Comparison of ENCODE assay signal across 15 cellular contexts in the genomic region with DNA sequence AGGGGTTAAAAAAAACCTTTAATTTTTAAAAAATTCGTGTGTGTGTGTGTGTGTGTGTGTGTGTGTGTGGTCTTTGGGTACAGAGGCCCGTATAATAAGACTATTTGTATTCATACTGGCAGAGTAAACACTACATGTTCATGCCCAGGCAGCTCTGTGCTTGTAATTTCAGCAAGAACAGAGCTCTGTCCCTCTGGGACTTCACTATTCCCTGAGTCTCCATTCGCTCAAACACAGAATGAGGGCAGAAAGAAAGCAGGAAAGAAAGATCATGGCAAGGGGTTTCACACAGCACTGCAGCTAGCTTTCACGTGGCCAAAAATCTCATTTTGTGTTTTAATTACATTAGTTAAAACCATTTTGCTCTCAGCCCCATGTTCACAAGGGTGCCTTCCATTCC.
DNase-seq lines count a peak whose midpoint lies in the region; ATAC-seq and TF ChIP-seq lines count a peak whose summit lies in the region.
"Had no signal": no experiment of that assay in that cellular context is flagged by ENCODE, and none has a peak within 500 bp of the region (broad histone marks: within the 10 kb centered on the region; RNA-seq: fewer than 3 reads in every experiment).

No MANE protein-coding gene starts in this region.

- peak overlapping the region; percentile 55 for H3K4me2 ChIP-seq in mammary epithelial cell (ENCODE audit: insufficient read depth, low read depth, low read length)

- DNase-seq in DMS153 treated with DMSO at 0.1 percent for 48 hours (lab: John Stamatoyannopoulos, UW; ENCODE audit: unreplicated experiment): peak; percentile 74
- DNase-seq in NCI-H1930 (lab: John Stamatoyannopoulos, UW): peak; percentile 28 to 41
- DNase-seq in mammary epithelial cell: peak; percentile 41
- DNase-seq in midbrain (lab: John Stamatoyannopoulos, UW): peak; percentile 68
- DNase-seq in activated naive CD8-positive, alpha-beta T cell treated with anti-CD3 and anti-CD28 coated beads, Interleukin-2, amount 50 U/mL, for 24 hours: no peak
- DNase-seq in Caco-2: no peak
- DNase-seq: activated CD4-positive, alpha-beta T cell treated with anti-CD3 and anti-CD28 coated beads for 36 hours; activated T-cell treated with anti-CD3 and anti-CD28 coated beads, Interleukin-2, amount 50 U/mL, for 4 hours; BE2C; Kasumi-1; stimulated activated CD4-positive, alpha-beta T cell treated with anti-CD3 and anti-CD28 coated beads, Interleukin-1b, Interleukin-23, amount 100 ng/mL, for 48 hours had no signal

- CTCF ChIA-PET in mammary epithelial cell (lab: Charles Lee; ENCODE audit: low non-redundant PET): interaction anchor here (0.6 kb wide), 2 partner anchors 248 to 374 kb away, joined by 5 to 6 read pairs; no protein-coding TSS in a partner anchor
- CTCF ChIA-PET in Caco-2 (lab: Charles Lee): no interaction called here

- no TSS peak for BruUV-seq in mammary epithelial cell (replicated peaks; lab: Mats Ljungman, UMichigan)
- no TSS peak for BruUV-seq in Caco-2 (replicated peaks; lab: Mats Ljungman, UMichigan)

- in situ Hi-C loops in mammary epithelial cell (cut with MboI; ENCODE audit: low sequenced_read_pairs in 2 of 2): no loop called here

- H3K4me3 ChIP-seq in mammary epithelial cell (replicated peaks in 1 of 3; ENCODE audit: insufficient read depth in 1 of 3, low read depth in 2 of 3, low read length in 3 of 3): no peak overlapping the region
- no peak overlapping the region for H3K4me3 ChIP-seq in Caco-2 (ENCODE audit: low read depth, low read length)

- intact Hi-C loops in mammary epithelial cell (cut with micrococcal nuclease): no loop called here
- intact Hi-C loops in Caco-2 (cut with micrococcal nuclease; ENCODE audit: unreplicated experiment): no loop called here

- H2AFZ ChIP-seq in mammary epithelial cell (ENCODE audit: low read depth, low read length): no peak overlapping the region
- H2AFZ ChIP-seq: parathyroid adenoma had no signal

- no peaks in the 10 kb centered on the region for H3K9me3 Mint-ChIP-seq in activated naive CD8-positive, alpha-beta T cell treated with anti-CD3 and anti-CD28 coated beads, Interleukin-2, amount 50 U/mL, for 24 hours
- H3K9me3 Mint-ChIP-seq in Caco-2 (ENCODE audit: unreplicated experiment): no peaks in the 10 kb centered on the region
- H3K9me3 Mint-ChIP-seq: activated T-cell treated with anti-CD3 and anti-CD28 coated beads, Interleukin-2, amount 50 U/mL, for 4 hours; stimulated activated effector memory CD8-positive, alpha-beta T cell treated with anti-CD3 and anti-CD28 coated beads, Interleukin-12 subunit alpha, Interleukin-12 subunit beta, amount 100 ng/mL, for 72 hours had no signal

- POLR2A ChIA-PET in Caco-2 (lab: Charles Lee): no interaction called here

- no peak overlapping the region for H3K27ac Mint-ChIP-seq in activated naive CD8-positive, alpha-beta T cell treated with anti-CD3 and anti-CD28 coated beads, Interleukin-2, amount 50 U/mL, for 24 hours
- no peak overlapping the region for H3K27ac Mint-ChIP-seq in Caco-2 (ENCODE audit: unreplicated experiment)
- H3K27ac Mint-ChIP-seq: activated CD4-positive, alpha-beta T cell treated with anti-CD3 and anti-CD28 coated beads for 36 hours; stimulated activated effector memory CD8-positive, alpha-beta T cell treated with anti-CD3 and anti-CD28 coated beads, Interleukin-12 subunit alpha, Interleukin-12 subunit beta, amount 100 ng/mL, for 72 hours had no signal

- H3K27me3 ChIP-seq in mammary epithelial cell (ENCODE audit: insufficient read depth, low read length) (no peaks in the 10 kb centered on the region), Caco-2 (replicated peaks; ENCODE audit: control insufficient read depth, insufficient read depth, low read length) (no peaks in the 10 kb centered on the region)
- H3K27me3 ChIP-seq: BE2C had no signal

- H3K4me1 Mint-ChIP-seq in activated naive CD8-positive, alpha-beta T cell treated with anti-CD3 and anti-CD28 coated beads, Interleukin-2, amount 50 U/mL, for 24 hours: no peaks in the 10 kb centered on the region
- H3K4me1 Mint-ChIP-seq in Caco-2 (ENCODE audit: low read depth, unreplicated experiment): no peaks in the 10 kb centered on the region
- H3K4me1 Mint-ChIP-seq: activated CD4-positive, alpha-beta T cell treated with anti-CD3 and anti-CD28 coated beads for 36 hours; stimulated activated effector memory CD8-positive, alpha-beta T cell treated with anti-CD3 and anti-CD28 coated beads, Interleukin-12 subunit alpha, Interleukin-12 subunit beta, amount 100 ng/mL, for 72 hours had no signal

- 6% methylated on average over 4 of the region's 4 CpGs for WGBS in mammary epithelial cell (ENCODE audit: low coverage, missing lambda C conversion rate)

- no peaks in the 10 kb centered on the region for H3K9me3 ChIP-seq in mammary epithelial cell (replicated peaks; ENCODE audit: insufficient read depth, low read length)
- H3K9me3 ChIP-seq in Caco-2: no peaks in the 10 kb centered on the region
- H3K9me3 ChIP-seq: BE2C had no signal

- TF ChIP-seq CTCF in mammary epithelial cell (conservative IDR thresholded peaks at IDR 0.05 in 1 of 2, IDR thresholded peaks at IDR 0.05 in 1 of 2; ENCODE audit: extremely low read depth in 1 of 2, insufficient read depth in 1 of 2, low read depth in 1 of 2, low read length in 2 of 2) (no peak), Caco-2 (IDR thresholded peaks at IDR 0.05; ENCODE audit: insufficient read depth in 1 of 2, low read depth in 1 of 2, low read length in 1 of 2, severe bottlenecking in 1 of 2, unreplicated experiment in 1 of 2) (no peak)

- H3K4me1 ChIP-seq in mammary epithelial cell (ENCODE audit: insufficient read depth, low read length) (peaks cover 39% of the 10 kb centered on the region), Caco-2 (no peaks in the 10 kb centered on the region)
- H3K4me1 ChIP-seq: BE2C, parathyroid adenoma had no signal

- H3K36me3 ChIP-seq in mammary epithelial cell (ENCODE audit: insufficient read depth, low read length) (peaks cover 9% of the 10 kb centered on the region), Caco-2 (ENCODE audit: control insufficient read depth, insufficient read depth, low read length) (peaks cover 1% of the 10 kb centered on the region)

- H3K4me3 Mint-ChIP-seq in activated naive CD8-positive, alpha-beta T cell treated with anti-CD3 and anti-CD28 coated beads, Interleukin-2, amount 50 U/mL, for 24 hours: no peak overlapping the region
- H3K4me3 Mint-ChIP-seq in Caco-2 (ENCODE audit: unreplicated experiment): no peak overlapping the region
- H3K4me3 Mint-ChIP-seq: activated CD4-positive, alpha-beta T cell treated with anti-CD3 and anti-CD28 coated beads for 36 hours; activated T-cell treated with anti-CD3 and anti-CD28 coated beads, Interleukin-2, amount 50 U/mL, for 4 hours; stimulated activated effector memory CD8-positive, alpha-beta T cell treated with anti-CD3 and anti-CD28 coated beads, Interleukin-12 subunit alpha, Interleukin-12 subunit beta, amount 100 ng/mL, for 72 hours had no signal

- H4K20me1 ChIP-seq in mammary epithelial cell (ENCODE audit: insufficient read depth, low read length): no peaks in the 10 kb centered on the region

- peaks cover 30% of the 10 kb centered on the region for H3K79me2 ChIP-seq in mammary epithelial cell (ENCODE audit: insufficient read depth, low read length)
- H3K79me2 ChIP-seq: parathyroid adenoma had no signal

- no peak overlapping the region for H3K9ac ChIP-seq in mammary epithelial cell (ENCODE audit: insufficient read depth, low read length)
- H3K9ac ChIP-seq: parathyroid adenoma had no signal

- dilution Hi-C loops in mammary epithelial cell (cut with HindIII; ENCODE audit: low sequenced_read_pairs): no loop called here

- peaks cover 48% of the 10 kb centered on the region for H3K36me3 Mint-ChIP-seq in activated naive CD8-positive, alpha-beta T cell treated with anti-CD3 and anti-CD28 coated beads, Interleukin-2, amount 50 U/mL, for 24 hours (ENCODE audit: low read depth)
- H3K36me3 Mint-ChIP-seq in Caco-2 (ENCODE audit: insufficient read depth, unreplicated experiment): peaks cover 33% of the 10 kb centered on the region

- H3K27me3 Mint-ChIP-seq in activated naive CD8-positive, alpha-beta T cell treated with anti-CD3 and anti-CD28 coated beads, Interleukin-2, amount 50 U/mL, for 24 hours: no peaks in the 10 kb centered on the region
- no peaks in the 10 kb centered on the region for H3K27me3 Mint-ChIP-seq in Caco-2 (ENCODE audit: insufficient read depth, unreplicated experiment)
- H3K27me3 Mint-ChIP-seq: activated CD4-positive, alpha-beta T cell treated with anti-CD3 and anti-CD28 coated beads for 36 hours had no signal

- H3K27ac ChIP-seq in mammary epithelial cell (ENCODE audit: insufficient read depth, low read depth, low read length): peak overlapping the region; percentile 59
- H3K27ac ChIP-seq: parathyroid adenoma had no signal

- ATAC-seq in activated naive CD8-positive, alpha-beta T cell treated with anti-CD3 and anti-CD28 coated beads, Interleukin-2, amount 50 U/mL, for 24 hours: no peak
- ATAC-seq in GM19023 (IDR thresholded peaks at IDR 0.05; ENCODE audit: unreplicated experiment) (no peak), GM18517 (IDR thresholded peaks at IDR 0.05; ENCODE audit: unreplicated experiment) (no peak)
- ATAC-seq: activated CD4-positive, alpha-beta T cell treated with anti-CD3 and anti-CD28 coated beads for 36 hours; activated T-cell treated with anti-CD3 and anti-CD28 coated beads, Interleukin-2, amount 50 U/mL, for 4 hours; stimulated activated effector memory CD8-positive, alpha-beta T cell treated with anti-CD3 and anti-CD28 coated beads, Interleukin-12 subunit alpha, Interleukin-12 subunit beta, amount 100 ng/mL, for 72 hours had no signal

Comparison
In these comparisons a context has a peak if more than half of its experiments do, and no peak if none do; other contexts are left out.
1. DNase-seq: peak in DMS153 treated with DMSO at 0.1 percent for 48 hours (single experiment), NCI-H1930 (2 of 2), mammary epithelial cell (single experiment) and midbrain (single experiment); none in activated naive CD8-positive, alpha-beta T cell treated with anti-CD3 and anti-CD28 coated beads, Interleukin-2, amount 50 U/mL, for 24 hours (single experiment) and Caco-2 (0 of 2).